ENCODE assay signal across 12 cellular contexts in the genomic region with DNA sequence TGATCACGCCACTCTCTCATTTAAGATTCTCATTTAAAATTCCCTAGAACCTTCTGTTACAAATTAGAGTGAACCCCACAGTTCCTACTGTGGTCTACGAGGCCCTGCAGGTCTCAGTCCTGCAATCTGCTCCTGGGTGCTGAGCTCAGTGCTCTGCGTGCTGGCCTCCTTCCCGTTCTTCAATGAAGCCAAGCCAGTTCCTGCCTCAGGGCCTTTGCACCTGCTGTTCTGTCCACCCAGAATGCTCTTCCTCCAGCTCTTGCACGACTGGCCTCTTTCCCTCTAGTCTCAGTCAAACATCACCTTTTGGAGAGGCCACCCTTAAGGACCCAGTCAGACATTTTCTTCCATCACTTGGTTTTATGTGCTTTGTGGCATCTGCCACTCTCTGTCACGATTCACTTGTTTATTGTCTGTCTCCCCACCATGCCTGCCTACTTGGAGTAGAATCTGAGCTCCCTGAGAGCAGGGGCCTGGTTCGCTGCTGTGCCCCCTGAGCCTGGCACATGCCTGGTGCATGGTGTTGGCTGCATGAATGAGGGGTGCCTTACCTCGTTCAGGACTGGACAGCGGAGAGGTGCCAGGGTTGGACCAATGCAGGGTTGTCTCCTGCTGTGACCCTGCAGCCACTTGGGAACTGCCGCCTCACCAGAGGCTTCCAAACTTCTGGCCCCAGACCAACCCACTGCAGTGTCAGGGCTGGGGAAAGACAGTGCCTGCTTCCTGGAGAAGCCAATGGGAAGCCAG. TPM values are rescaled to one million over a fixed set of nuclear protein-coding genes. Genes with fewer than 3 reads are reported as not detected.
DNase-seq lines count a peak whose midpoint lies in the region; ATAC-seq, FAIRE-seq and TF ChIP-seq lines count a peak whose summit lies in the region.
"Had no signal": no experiment of that assay in that cellular context is flagged by ENCODE, and none has a peak within 500 bp of the region (broad histone marks: within the 10 kb centered on the region; RNA-seq: fewer than 3 reads in every experiment).

No MANE protein-coding gene starts in this region.

- H3K4me3 ChIP-seq in BLaER1 treated with 17β-estradiol and CSF1 and Interleukin-3, amounts not matched to agents 10 nM and 100 nM: no peak overlapping the region
- H3K4me3 ChIP-seq in H1 (ENCODE audit: extremely low read depth in 1 of 4, insufficient read depth in 2 of 4, low read depth in 3 of 4, low read length in 4 of 4): no peak overlapping the region
- no peak overlapping the region for H3K4me3 ChIP-seq in neuronal stem cell (ENCODE audit: low read length in 2 of 2)
- H3K4me3 ChIP-seq in esophagus muscularis mucosa: no peak overlapping the region

- TF ChIP-seq POLR2A in H1 (IDR thresholded peaks at IDR 0.05; ENCODE audit: control extremely low read depth in 1 of 2, low read depth in 2 of 2, low read length in 2 of 2): no peak
- no peak for TF ChIP-seq POLR2A in esophagus muscularis mucosa (IDR thresholded peaks at IDR 0.05; ENCODE audit: low read depth)

- TF ChIP-seq RAD21 in H1 (IDR thresholded peaks at IDR 0.05 in 1 of 2, conservative IDR thresholded peaks at IDR 0.05 in 1 of 2; ENCODE audit: low read depth in 2 of 2, low read length in 2 of 2): no peak

- H4K8ac ChIP-seq in H1 (ENCODE audit: extremely low read depth, insufficient read depth, low read length): no peak overlapping the region
- H4K8ac ChIP-seq in neuronal stem cell (ENCODE audit: low read depth, low read length): no peak overlapping the region

- H4K20me1 ChIP-seq in BLaER1 treated with 17β-estradiol and CSF1 and Interleukin-3, amounts not matched to agents 10 nM and 100 nM: no peaks in the 10 kb centered on the region
- H4K20me1 ChIP-seq in H1 (replicated peaks in 1 of 2; ENCODE audit: control insufficient read depth in 1 of 2, insufficient read depth in 2 of 2, low read length in 2 of 2): no peaks in the 10 kb centered on the region

- H3K18ac ChIP-seq in H1 (ENCODE audit: extremely low read depth, low read length) (0 out of 2 replicates have a peak overlapping the region, but pooled peaks have one; percentile 60), neuronal stem cell (ENCODE audit: low read length) (peak overlapping the region; percentile 4)

- H3K27ac Mint-ChIP-seq in activated CD8-positive, alpha-beta T cell treated with anti-CD3 and anti-CD28 coated beads, Interleukin-2, amount 10 ng/mL, durations not matched to agents 7 days and 5 days: no peak overlapping the region
- H3K27ac Mint-ChIP-seq: CD4-positive, CD25-positive, alpha-beta regulatory T cell had no signal

- no peak for FAIRE-seq in H1 (lab: Jason Lieb, UNC)
- FAIRE-seq: GM19239 had no signal

- H3K14ac ChIP-seq in H1 (ENCODE audit: insufficient read length): no peak overlapping the region
- no peak overlapping the region for H3K14ac ChIP-seq in neuronal stem cell (ENCODE audit: low read length)

- H2AFZ ChIP-seq in H1 (ENCODE audit: low read length) (no peak overlapping the region), neuronal stem cell (ENCODE audit: low read length) (no peak overlapping the region)

- H3K23me2 ChIP-seq in H1 (ENCODE audit: low read depth, low read length): no peaks in the 10 kb centered on the region

- no peak overlapping the region for H2BK5ac ChIP-seq in H1 (ENCODE audit: low read depth, low read length)
- no peak overlapping the region for H2BK5ac ChIP-seq in neuronal stem cell (ENCODE audit: low read length)

- no peaks in the 10 kb centered on the region for H3K4me1 Mint-ChIP-seq in activated CD8-positive, alpha-beta T cell treated with anti-CD3 and anti-CD28 coated beads, Interleukin-2, amount 10 ng/mL, durations not matched to agents 7 days and 5 days (ENCODE audit: low read depth)
- H3K4me1 Mint-ChIP-seq: CD4-positive, CD25-positive, alpha-beta regulatory T cell had no signal

- H4K91ac ChIP-seq in H1 (replicated peaks; ENCODE audit: insufficient read length, low read length) (no peak overlapping the region), neuronal stem cell (ENCODE audit: low read depth, low read length, poor library complexity) (no peak overlapping the region)

- no peaks in the 10 kb centered on the region for H3K79me2 ChIP-seq in H1 (ENCODE audit: control insufficient read depth in 1 of 2, insufficient read depth in 2 of 2, low read length in 2 of 2)

- H2BK15ac ChIP-seq in H1 (ENCODE audit: low read length) (no peak overlapping the region), neuronal stem cell (ENCODE audit: low read length) (no peak overlapping the region)

- H3K79me1 ChIP-seq in H1 (ENCODE audit: low read depth, low read length) (no peaks in the 10 kb centered on the region), neuronal stem cell (ENCODE audit: low read depth, low read length) (no peaks in the 10 kb centered on the region)

- H3K9me3 ChIP-seq in BLaER1 treated with 17β-estradiol and CSF1 and Interleukin-3, amounts not matched to agents 10 nM and 100 nM (replicated peaks in 1 of 11): peaks cover 0 to 13% (median 0%) of the 10 kb centered on the region in 11 experiments; a peak in 1 of 22 replicates
- H3K9me3 ChIP-seq in H1 (ENCODE audit: insufficient read depth in 2 of 2, low read depth in 1 of 2, low read length in 1 of 2) (no peaks in the 10 kb centered on the region), neuronal stem cell (replicated peaks in 1 of 2; ENCODE audit: control insufficient read depth in 2 of 2, insufficient read depth in 1 of 2, low read depth in 1 of 2, low read length in 2 of 2) (no peaks in the 10 kb centered on the region), esophagus muscularis mucosa (no peaks in the 10 kb centered on the region)

- H3K36me3 Mint-ChIP-seq in activated CD8-positive, alpha-beta T cell treated with anti-CD3 and anti-CD28 coated beads, Interleukin-2, amount 10 ng/mL, durations not matched to agents 7 days and 5 days (ENCODE audit: low read depth): no peaks in the 10 kb centered on the region
- H3K36me3 Mint-ChIP-seq: CD4-positive, CD25-positive, alpha-beta regulatory T cell had no signal

- H3K23ac ChIP-seq in H1 (ENCODE audit: insufficient read length): no peak overlapping the region
- H3K23ac ChIP-seq in neuronal stem cell (ENCODE audit: low read depth, low read length, poor library complexity): no peak overlapping the region

- H3K9ac ChIP-seq in BLaER1 treated with 17β-estradiol and CSF1 and Interleukin-3, amounts not matched to agents 10 nM and 100 nM: peak overlapping the region in 1 of 11 experiments; percentile 42; a peak in 1 of 22 replicates
- no peak overlapping the region for H3K9ac ChIP-seq in H1 (replicated peaks in 1 of 4; ENCODE audit: extremely low read depth in 1 of 4, low read depth in 3 of 4, low read length in 3 of 4)
- no peak overlapping the region for H3K9ac ChIP-seq in neuronal stem cell (ENCODE audit: low read depth, low read length, poor library complexity)

- no peak overlapping the region for H2AK5ac ChIP-seq in H1 (ENCODE audit: low read depth, low read length)
- no peak overlapping the region for H2AK5ac ChIP-seq in neuronal stem cell (ENCODE audit: low read depth, low read length)

- no peak overlapping the region for H2BK120ac ChIP-seq in H1 (replicated peaks; ENCODE audit: low read depth, low read length)
- peak overlapping the region; percentile 4 for H2BK120ac ChIP-seq in neuronal stem cell (ENCODE audit: low read depth, low read length)

- peak overlapping the region in 9 of 11 experiments; percentile 3 to 78 (median 62); a peak in 17 of 22 replicates for H3K4me2 ChIP-seq in BLaER1 treated with 17β-estradiol and CSF1 and Interleukin-3, amounts not matched to agents 10 nM and 100 nM
- H3K4me2 ChIP-seq in H1 (ENCODE audit: insufficient read depth in 1 of 2, low read depth in 2 of 2, low read length in 2 of 2) (no peak overlapping the region), neuronal stem cell (ENCODE audit: insufficient read depth, low read length, poor library complexity, severe bottlenecking) (no peak overlapping the region)

- intact Hi-C loops in esophagus muscularis mucosa (cut with DNase I): no loop called here

- H3K36me3 ChIP-seq in BLaER1 treated with 17β-estradiol and CSF1 and Interleukin-3, amounts not matched to agents 10 nM and 100 nM: no peaks in the 10 kb centered on the region
- H3K36me3 ChIP-seq in H1 (ENCODE audit: control insufficient read depth in 2 of 4, insufficient read depth in 4 of 4, low read length in 3 of 4) (no peaks in the 10 kb centered on the region), neuronal stem cell (replicated peaks in 1 of 2; ENCODE audit: control insufficient read depth in 2 of 2, insufficient read depth in 2 of 2, low read length in 2 of 2) (no peaks in the 10 kb centered on the region), esophagus muscularis mucosa (no peaks in the 10 kb centered on the region)

- TF ChIP-seq CTCF in H1 (IDR thresholded peaks at IDR 0.05; ENCODE audit: control extremely low read depth in 1 of 3, insufficient read depth in 1 of 3, low read depth in 1 of 3, low read length in 3 of 3) (no peak), esophagus muscularis mucosa (IDR thresholded peaks at IDR 0.05) (no peak)

- WGBS in H1 (ENCODE audit: extremely low coverage in 1 of 2, insufficient coverage in 1 of 2, insufficient read length in 1 of 2, insufficient replicate concordance in 2 of 2, low coverage in 1 of 2, low lambda C conversion rate in 2 of 2, missing lambda C conversion rate in 1 of 2), 2 experiments: 92% methylated on average over 10 of the region's 10 CpGs; no CpG with 5 or more reads in 1 of the 2 experiments
- no CpG with 5 or more reads among the region's 10 CpGs for WGBS in neuronal stem cell (ENCODE audit: extremely low coverage in 2 of 2, insufficient read length in 2 of 2, insufficient replicate concordance in 1 of 2), 2 donors
- 93% methylated on average over 10 of the region's 10 CpGs for WGBS in esophagus muscularis mucosa

- H3K4me1 ChIP-seq in BLaER1 treated with 17β-estradiol and CSF1 and Interleukin-3, amounts not matched to agents 10 nM and 100 nM: peaks cover 0 to 26% (median 18%) of the 10 kb centered on the region in 10 experiments; a peak in 16 of 20 replicates
- H3K4me1 ChIP-seq in H1 (replicated peaks in 1 of 4; ENCODE audit: control insufficient read depth in 3 of 4, insufficient read depth in 4 of 4, low read length in 3 of 4) (peaks cover 0 to 4% (median 0%) of the 10 kb centered on the region in 4 experiments; a peak in 1 of 7 replicates), neuronal stem cell (ENCODE audit: control insufficient read depth in 2 of 2, insufficient read depth in 1 of 2, low read depth in 1 of 2, low read length in 2 of 2) (no peaks in the 10 kb centered on the region), esophagus muscularis mucosa (no peaks in the 10 kb centered on the region)

- H3K27me3 ChIP-seq in BLaER1 treated with 17β-estradiol and CSF1 and Interleukin-3, amounts not matched to agents 10 nM and 100 nM: no peaks in the 10 kb centered on the region
- H3K27me3 ChIP-seq in H1 (replicated peaks in 1 of 4; ENCODE audit: control insufficient read depth in 3 of 4, extremely low read depth in 1 of 4, insufficient read depth in 3 of 4, low read length in 3 of 4) (no peaks in the 10 kb centered on the region), neuronal stem cell (ENCODE audit: control insufficient read depth in 3 of 3, insufficient read depth in 3 of 3, low read depth in 1 of 3, low read length in 3 of 3) (peaks cover 0 to 17% (median 0%) of the 10 kb centered on the region in 3 experiments), esophagus muscularis mucosa (no peaks in the 10 kb centered on the region)

- H3K4ac ChIP-seq in H1 (replicated peaks; ENCODE audit: insufficient read length, low read depth, low read length) (no peak overlapping the region), neuronal stem cell (ENCODE audit: low read length) (no peak overlapping the region)

- H3K27me3 Mint-ChIP-seq in activated CD8-positive, alpha-beta T cell treated with anti-CD3 and anti-CD28 coated beads, Interleukin-2, amount 10 ng/mL, durations not matched to agents 7 days and 5 days (ENCODE audit: low read depth): peaks cover 15% of the 10 kb centered on the region

- no peak overlapping the region for H3K4me3 Mint-ChIP-seq in activated CD8-positive, alpha-beta T cell treated with anti-CD3 and anti-CD28 coated beads, Interleukin-2, amount 10 ng/mL, durations not matched to agents 7 days and 5 days
- H3K4me3 Mint-ChIP-seq: CD4-positive, CD25-positive, alpha-beta regulatory T cell had no signal

- peak overlapping the region; percentile 61; the same call in 1 of the 2 replicates for H2BK20ac ChIP-seq in H1 (ENCODE audit: low read length)

- no peak overlapping the region for H3K27ac ChIP-seq in BLaER1 treated with 17β-estradiol and CSF1 and Interleukin-3, amounts not matched to agents 10 nM and 100 nM
- H3K27ac ChIP-seq in H1 (ENCODE audit: low read depth, low read length) (no peak overlapping the region), neuronal stem cell (replicated peaks; ENCODE audit: low read length) (no peak overlapping the region), esophagus muscularis mucosa (replicated peaks in 1 of 4) (no peak overlapping the region)

- no peaks in the 10 kb centered on the region for H3K9me3 Mint-ChIP-seq in activated CD8-positive, alpha-beta T cell treated with anti-CD3 and anti-CD28 coated beads, Interleukin-2, amount 10 ng/mL, durations not matched to agents 7 days and 5 days (ENCODE audit: insufficient read depth)
- H3K9me3 Mint-ChIP-seq: CD4-positive, CD25-positive, alpha-beta regulatory T cell had no signal

- H3K56ac ChIP-seq in H1 (replicated peaks; ENCODE audit: insufficient read length, low read depth, low read length): no peak overlapping the region

- no peak for TF ChIP-seq EP300 in H1 (IDR thresholded peaks at IDR 0.05; ENCODE audit: borderline replicate concordance in 1 of 2, low read depth in 2 of 2, low read length in 2 of 2)
- no peak for TF ChIP-seq EP300 in esophagus muscularis mucosa (IDR thresholded peaks at IDR 0.05)

- peak; percentile 20 for DNase-seq in M059J (ENCODE audit: low read depth)
- DNase-seq in H1 (ENCODE audit: low read depth in 1 of 2, low spot score in 2 of 2): no peak
- no peak for DNase-seq in neuronal stem cell (ENCODE audit: low spot score)
- no peak for DNase-seq in esophagus muscularis mucosa (ENCODE audit: extremely low spot score)
- DNase-seq in activated CD8-positive, alpha-beta T cell treated with anti-CD3 and anti-CD28 coated beads, Interleukin-2, amount 10 ng/mL, durations not matched to agents 7 days and 5 days: no peak
- DNase-seq in SK-N-DZ (ENCODE audit: low spot score): no peak
- DNase-seq: CD4-positive, CD25-positive, alpha-beta regulatory T cell; DMS53; GF-D8; HCEC 1CT had no signal

- CTCF ChIA-PET in H1 (lab: Charles Lee; ENCODE audit: partially characterized antibody): interaction anchor here (0.6 to 2.3 kb wide), 6 partner anchors 9 to 198 kb away, joined by 3 to 10 read pairs (median 3); a partner anchor contains a TSS
- CTCF ChIA-PET in activated CD8-positive, alpha-beta T cell treated with anti-CD3 and anti-CD28 coated beads, Interleukin-2, amount 10 ng/mL, durations not matched to agents 7 days and 5 days (lab: Charles Lee): no interaction called here

- no peak for ATAC-seq in activated CD8-positive, alpha-beta T cell treated with anti-CD3 and anti-CD28 coated beads, Interleukin-2, amount 10 ng/mL, durations not matched to agents 7 days and 5 days

- POLR2A ChIA-PET in H1 (lab: Charles Lee; ENCODE audit: partially characterized antibody): no interaction called here
- POLR2A ChIA-PET in activated CD8-positive, alpha-beta T cell treated with anti-CD3 and anti-CD28 coated beads, Interleukin-2, amount 10 ng/mL, durations not matched to agents 7 days and 5 days (lab: Charles Lee): no interaction called here

- H2BK12ac ChIP-seq in H1 (ENCODE audit: low read depth, low read length) (no peak overlapping the region), neuronal stem cell (ENCODE audit: low read length) (no peak overlapping the region)

- no peak overlapping the region for H4K5ac ChIP-seq in H1 (ENCODE audit: insufficient read length, low read depth, low read length)

RNA-seq across cellular contexts. Expression of a gene that starts 9.7 kb away (rescaled TPM):
- total RNA-seq in M059J (2014; rRNA removed; shearing (Covaris generic)): 7.7 and 15.9 TPM in 2 replicates
- 3.8 and 4.0 TPM in 2 replicates for total RNA-seq in H1 (2021; fragmentation: NEBNext Ultra II Directional; extraction: Animal tissue kit (Norgen Biotek cat#: 25700))
- 3.6 and 5.0 TPM in 2 replicates for polyA plus RNA-seq in H1 (2011; rRNA removed)
- 3.7 TPM for polyA plus RNA-seq in H1 (2011; cell fraction: cytosol; rRNA removed)
- 6.8 TPM for polyA plus RNA-seq in H1 (2011; cell fraction: nucleus; rRNA removed)
- 3.3 to 5.0 TPM (median 3.8 TPM) in 4 replicates for polyA plus RNA-seq in H1 (2012, experiment 1 of 2)
- 3.4 TPM for polyA plus RNA-seq in H1 (2012, experiment 2 of 2)
- polyA plus RNA-seq in H1 (2013, experiment 1 of 2): 5.8 TPM
- 4.7 TPM for polyA plus RNA-seq in H1 (2013, experiment 2 of 2)
- 3.8 and 3.9 TPM in 2 replicates for polyA minus RNA-seq in H1 (2011; rRNA and poly(A)+ RNA removed)
- 3.4 TPM for polyA minus RNA-seq in H1 (2011; cell fraction: cytosol; rRNA and poly(A)+ RNA removed)
- 3.4 TPM for polyA minus RNA-seq in H1 (2011; cell fraction: nucleus; rRNA and poly(A)+ RNA removed)
- polyA plus RNA-seq in neuronal stem cell (2013, experiment 1 of 2): 14.1 TPM
- polyA plus RNA-seq in neuronal stem cell (2013, experiment 2 of 2): 15.0 TPM
- total RNA-seq in esophagus muscularis mucosa: 10 to 100 TPM; 31.1 to 54.4 (median 38.4) TPM
- 10 to 100 TPM in 1 of 2 experiments, 1 to 10 TPM in 1; 9.7 to 10.2 TPM for total RNA-seq in activated CD8-positive, alpha-beta T cell treated with anti-CD3 and anti-CD28 coated beads, Interleukin-2, amount 10 ng/mL, durations not matched to agents 7 days and 5 days
- polyA plus RNA-seq in SK-N-DZ (2014; cell fraction: cytosol; rRNA removed): 1.6 and 1.9 TPM in 2 replicates
- 1.6 and 2.0 TPM in 2 replicates for polyA plus RNA-seq in SK-N-DZ (2014; cell fraction: nucleus; rRNA removed)

Comparison
In these comparisons a context has a peak if more than half of its experiments do, and no peak if none do; other contexts are left out.
1. H3K4me2 ChIP-seq: peak in BLaER1 treated with 17β-estradiol and CSF1 and Interleukin-3, amounts not matched to agents 10 nM and 100 nM (9 of 11); none in H1 (0 of 2) and neuronal stem cell (single experiment).